In the genomic region with DNA sequence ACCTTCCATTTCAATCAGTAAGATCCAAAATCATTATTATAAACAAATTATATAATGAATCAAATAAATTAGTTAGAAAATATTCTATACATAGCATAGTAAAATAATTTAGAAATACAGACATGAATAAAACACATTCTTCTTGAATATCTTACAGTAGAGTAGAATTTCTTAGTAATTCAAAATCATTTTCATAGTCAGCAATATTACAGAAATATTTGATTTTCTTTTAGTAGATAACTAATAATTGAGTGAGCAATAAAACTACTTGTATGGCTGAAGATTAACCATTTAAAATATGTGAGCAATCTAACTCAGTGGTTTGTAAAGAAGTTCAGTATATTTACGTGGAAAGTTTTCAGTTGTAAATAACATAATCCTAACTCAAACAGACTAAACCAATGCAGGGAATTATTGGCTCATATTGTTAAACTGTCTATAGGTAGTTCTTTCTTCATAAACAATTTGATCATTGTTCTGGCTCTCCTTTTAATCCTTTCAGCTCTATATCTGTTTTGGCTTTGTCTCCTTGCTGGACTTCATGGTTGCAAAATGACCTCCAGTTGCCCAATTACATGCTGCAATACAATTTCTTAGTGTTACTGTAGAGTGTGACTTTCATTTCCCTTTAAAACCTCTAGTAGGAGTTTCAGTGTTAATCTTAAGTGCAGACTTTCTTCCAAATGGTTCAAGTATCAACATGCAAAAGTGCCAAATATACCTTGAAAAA, we compare ENCODE assay signal across 24 cellular contexts.
"Had no signal": no experiment of that assay in that cellular context is flagged by ENCODE, and none has a peak within 500 bp of the region (broad histone marks: within the 10 kb centered on the region; RNA-seq: fewer than 3 reads in every experiment).

No MANE protein-coding gene starts in this region.

- H3K27ac Mint-ChIP-seq: activated CD4-positive, alpha-beta memory T cell treated with anti-CD3 and anti-CD28 coated beads, Interleukin-2, amount 10 ng/mL, durations not matched to agents 7 days and 5 days; activated CD8-positive, alpha-beta memory T cell treated with anti-CD3 and anti-CD28 coated beads, Interleukin-2, amount 10 ng/mL, durations not matched to agents 7 days and 5 days; activated naive CD8-positive, alpha-beta T cell treated with anti-CD3 and anti-CD28 coated beads for 36 hours; effector memory CD8-positive, alpha-beta T cell; stimulated activated naive CD8-positive, alpha-beta T cell treated with anti-CD3 and anti-CD28 coated beads, Interleukin-15, amount 100 ng/mL, for 72 hours had no signal

- H3K27me3 Mint-ChIP-seq: activated CD4-positive, alpha-beta memory T cell treated with anti-CD3 and anti-CD28 coated beads, Interleukin-2, amount 10 ng/mL, durations not matched to agents 7 days and 5 days; activated CD8-positive, alpha-beta memory T cell treated with anti-CD3 and anti-CD28 coated beads, Interleukin-2, amount 10 ng/mL, durations not matched to agents 7 days and 5 days; activated naive CD8-positive, alpha-beta T cell treated with anti-CD3 and anti-CD28 coated beads for 36 hours; effector memory CD8-positive, alpha-beta T cell; naive B cell; stimulated activated naive CD8-positive, alpha-beta T cell treated with anti-CD3 and anti-CD28 coated beads, Interleukin-15, amount 100 ng/mL, for 72 hours had no signal

- H3K27ac ChIP-seq: cardiac muscle cell, epithelial cell of prostate, left lung, psoas muscle, skin epidermis, suprapubic skin, transverse colon, vagina had no signal

- H3K4me3 Mint-ChIP-seq: activated CD4-positive, alpha-beta memory T cell treated with anti-CD3 and anti-CD28 coated beads, Interleukin-2, amount 10 ng/mL, durations not matched to agents 7 days and 5 days; activated CD8-positive, alpha-beta memory T cell treated with anti-CD3 and anti-CD28 coated beads, Interleukin-2, amount 10 ng/mL, durations not matched to agents 7 days and 5 days; activated naive CD8-positive, alpha-beta T cell treated with anti-CD3 and anti-CD28 coated beads for 36 hours; effector memory CD8-positive, alpha-beta T cell; naive B cell; stimulated activated naive CD8-positive, alpha-beta T cell treated with anti-CD3 and anti-CD28 coated beads, Interleukin-15, amount 100 ng/mL, for 72 hours had no signal

- H3K36me3 ChIP-seq: cardiac muscle cell, left lung, suprapubic skin, transverse colon, vagina had no signal

- H3K36me3 Mint-ChIP-seq: activated CD8-positive, alpha-beta memory T cell treated with anti-CD3 and anti-CD28 coated beads, Interleukin-2, amount 10 ng/mL, durations not matched to agents 7 days and 5 days; activated naive CD8-positive, alpha-beta T cell treated with anti-CD3 and anti-CD28 coated beads for 36 hours; naive B cell had no signal

- ATAC-seq: activated CD8-positive, alpha-beta memory T cell treated with anti-CD3 and anti-CD28 coated beads, Interleukin-2, amount 10 ng/mL, durations not matched to agents 7 days and 5 days; effector memory CD8-positive, alpha-beta T cell; left lung; mucosa of descending colon; psoas muscle; right cardiac atrium; stimulated activated naive CD8-positive, alpha-beta T cell treated with anti-CD3 and anti-CD28 coated beads, Interleukin-15, amount 100 ng/mL, for 72 hours had no signal

- H3K4me3 ChIP-seq: cardiac muscle cell, left lung, mucosa of descending colon, psoas muscle, skin epidermis, suprapubic skin, transverse colon, vagina had no signal

- H3K4me1 Mint-ChIP-seq: activated CD4-positive, alpha-beta memory T cell treated with anti-CD3 and anti-CD28 coated beads, Interleukin-2, amount 10 ng/mL, durations not matched to agents 7 days and 5 days; activated CD8-positive, alpha-beta memory T cell treated with anti-CD3 and anti-CD28 coated beads, Interleukin-2, amount 10 ng/mL, durations not matched to agents 7 days and 5 days; activated naive CD8-positive, alpha-beta T cell treated with anti-CD3 and anti-CD28 coated beads for 36 hours; naive B cell; stimulated activated naive CD8-positive, alpha-beta T cell treated with anti-CD3 and anti-CD28 coated beads, Interleukin-15, amount 100 ng/mL, for 72 hours had no signal

- H3K4me1 ChIP-seq: left lung, psoas muscle, suprapubic skin, transverse colon, vagina had no signal

- DNase-seq: activated CD4-positive, alpha-beta memory T cell treated with anti-CD3 and anti-CD28 coated beads, Interleukin-2, amount 10 ng/mL, durations not matched to agents 7 days and 5 days; activated CD4-positive, alpha-beta T cell treated with anti-CD3 and anti-CD28 coated beads for 48 hours; activated CD4-positive, CD25-positive, alpha-beta regulatory T cell; activated CD8-positive, alpha-beta memory T cell treated with anti-CD3 and anti-CD28 coated beads, Interleukin-2, amount 10 ng/mL, durations not matched to agents 7 days and 5 days; activated naive CD4-positive, alpha-beta T cell; activated naive CD8-positive, alpha-beta T cell treated with anti-CD3 and anti-CD28 coated beads for 36 hours; amygdala; dermis blood vessel endothelial cell; effector memory CD8-positive, alpha-beta T cell; foreskin melanocyte; hypothalamus; left lung; mucosa of descending colon; naive B cell; psoas muscle; right cardiac atrium; stimulated activated CD4-positive, alpha-beta T cell treated with anti-CD3 and anti-CD28 coated beads, Interleukin-4, amount 100 ng/mL, for 1 hour; stimulated activated naive CD8-positive, alpha-beta T cell treated with anti-CD3 and anti-CD28 coated beads, Interleukin-15, amount 100 ng/mL, for 72 hours; transverse colon had no signal

- H3K27me3 ChIP-seq: cardiac muscle cell, left lung, suprapubic skin, transverse colon, vagina had no signal

- H3K9me3 ChIP-seq: mucosa of descending colon, suprapubic skin, transverse colon, vagina had no signal
